ENCODE assay signal across 1 cellular context in the genomic region with DNA sequence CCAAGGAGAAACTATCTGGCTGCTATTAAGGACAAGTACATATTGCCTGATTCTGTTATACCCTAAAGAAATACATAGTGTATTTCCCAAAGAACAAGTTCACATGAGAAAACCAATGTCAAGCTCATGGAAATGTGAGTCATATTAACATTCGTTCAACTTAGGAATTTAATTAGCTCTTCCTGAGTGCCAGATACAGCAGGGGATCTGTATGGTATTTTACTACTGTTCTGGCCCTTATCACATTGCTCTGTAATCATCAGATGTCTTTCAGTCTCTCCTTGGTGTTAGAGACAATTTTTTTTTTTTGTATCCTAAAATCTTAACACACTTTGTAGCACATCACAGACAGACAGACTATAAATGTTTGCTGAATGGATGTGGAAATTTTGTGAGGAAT.
TF ChIP-seq lines count a peak whose summit lies in the region.

No MANE protein-coding gene starts in this region.

TF ChIP-seq in endothelial cell of umbilical vein, 7 proteins besides CTCF, POLR2A, EP300 and RAD21 (continued from another document):
- no peak for TF ChIP-seq POLR2AphosphoS5 (IDR thresholded peaks at IDR 0.05; ENCODE audit: insufficient read depth, low read depth, low read length)
TF ChIP-seq in endothelial cell of umbilical vein: peak in this region for 0.
